ENCODE assay signal across 21 cellular contexts in the genomic region with DNA sequence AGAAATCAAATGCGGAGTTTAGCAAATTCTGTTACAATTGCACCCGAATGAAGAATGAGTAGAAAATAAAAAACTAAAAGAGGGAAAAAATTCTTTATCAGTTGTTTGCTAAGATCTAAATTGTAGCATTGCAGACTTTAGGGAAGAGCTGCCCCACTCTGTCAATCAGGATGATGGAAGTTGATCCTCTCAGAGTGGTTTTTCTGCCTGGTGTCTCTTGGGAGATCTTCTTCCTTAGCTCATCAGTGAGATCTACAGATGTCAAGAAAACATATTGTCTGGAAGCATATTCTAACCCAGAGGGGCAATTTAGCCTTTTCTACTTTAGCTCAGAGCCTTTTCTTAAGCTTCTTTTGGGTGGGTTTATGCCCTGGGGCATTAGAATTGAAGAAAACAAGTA.
"Had no signal": no experiment of that assay in that cellular context is flagged by ENCODE, and none has a peak within 500 bp of the region (broad histone marks: within the 10 kb centered on the region; RNA-seq: fewer than 3 reads in every experiment).

No MANE protein-coding gene starts in this region.

- H3K4me2 ChIP-seq: neural progenitor cell had no signal

- H3K9me3 ChIP-seq: colonic mucosa, ovary, thoracic aorta had no signal

- H3K36me3 ChIP-seq: colonic mucosa, heart right ventricle, neural progenitor cell, ovary, stomach, thoracic aorta, transverse colon had no signal

- H3K4me3 ChIP-seq: colonic mucosa, heart right ventricle, neural progenitor cell, ovary, stomach, thoracic aorta, transverse colon had no signal

- DNase-seq: colonic mucosa; dermis blood vessel endothelial cell; effector CD4-positive, alpha-beta T cell; endodermal cell; erythroblast; foreskin keratinocyte; heart right ventricle; islet precursor cell; mammary epithelial cell; naive thymus-derived CD8-positive, alpha-beta T cell; ovary; right cardiac atrium; small intestine; stimulated activated CD4-positive, alpha-beta T cell treated with anti-CD3 and anti-CD28 coated beads, Interleukin-12 subunit alpha, Interleukin-12 subunit beta, amount 100 ng/mL, for 4 hours; stimulated activated naive CD4-positive, alpha-beta T cell; stomach; transverse colon had no signal

- H3K27ac ChIP-seq: colonic mucosa, foreskin keratinocyte, heart right ventricle, neural progenitor cell, ovary, stomach, thoracic aorta, transverse colon had no signal

- ATAC-seq: foreskin keratinocyte; heart right ventricle; left lobe of liver; naive thymus-derived CD8-positive, alpha-beta T cell; right cardiac atrium had no signal

- H3K4me1 ChIP-seq: colonic mucosa, foreskin keratinocyte, heart right ventricle, stomach, transverse colon had no signal

- FAIRE-seq: endothelial cell of umbilical vein, small intestine had no signal

- H3K27me3 ChIP-seq: colonic mucosa, foreskin keratinocyte, heart right ventricle, neural progenitor cell, ovary, stomach, transverse colon had no signal

- H3K9ac ChIP-seq: neural progenitor cell had no signal
